ENCODE assay signal across 15 cellular contexts in the genomic region with DNA sequence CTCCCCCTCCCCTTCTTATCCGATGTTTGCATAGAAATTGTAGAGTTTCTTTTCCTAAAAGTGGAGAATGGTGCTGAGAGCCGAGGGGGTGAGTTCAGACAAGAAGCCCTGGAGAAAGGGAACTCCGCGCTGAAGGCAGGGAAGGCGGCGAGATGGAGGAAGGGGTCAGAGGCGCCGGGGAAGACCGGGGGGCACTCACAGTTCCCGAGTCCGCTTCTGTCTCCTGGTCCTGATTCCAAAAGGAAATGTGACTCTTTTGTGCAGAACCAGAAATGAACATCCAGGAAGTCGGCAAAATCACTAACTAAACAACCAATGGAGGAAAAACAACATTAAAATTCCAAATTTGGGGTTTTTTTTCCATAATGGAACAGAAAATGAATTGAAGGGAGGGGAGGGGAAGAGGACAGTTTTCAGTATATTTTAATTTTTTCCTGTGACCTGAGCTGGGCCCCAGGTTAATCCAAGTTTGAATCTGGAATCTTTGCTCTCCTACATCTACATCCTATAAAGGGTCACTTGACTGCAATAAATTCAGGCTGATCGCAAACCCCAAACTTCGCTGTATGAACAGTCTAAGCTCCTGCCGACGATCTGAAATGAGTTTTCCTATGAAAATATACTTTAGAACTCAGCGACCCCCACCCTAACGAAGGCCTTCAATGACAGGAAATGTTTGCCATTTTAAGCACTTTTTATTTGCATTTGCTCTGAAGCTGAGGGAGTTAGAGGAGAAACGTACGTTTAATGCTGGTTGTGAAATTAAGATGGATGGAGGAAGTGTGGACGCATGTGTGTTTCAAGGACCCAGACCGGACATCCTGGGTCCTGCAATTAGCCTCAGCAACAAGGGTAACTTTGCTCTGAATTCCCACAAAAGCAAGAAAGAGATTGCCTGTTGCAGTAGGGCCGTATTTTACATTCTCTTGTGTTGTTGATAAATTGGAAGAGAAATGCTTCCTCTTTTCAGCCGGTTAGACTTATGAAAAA.
A peak's percentile ranks its signal among the peaks of the same experiment; 100 is the strongest.
DNase-seq lines count a peak whose midpoint lies in the region; ATAC-seq and TF ChIP-seq lines count a peak whose summit lies in the region.
"Had no signal": no experiment of that assay in that cellular context is flagged by ENCODE, and none has a peak within 500 bp of the region (broad histone marks: within the 10 kb centered on the region; RNA-seq: fewer than 3 reads in every experiment).

No MANE protein-coding gene starts in this region.

- ATAC-seq in aorta (ENCODE audit: low FRiP score) (no peak), GM18519 (IDR thresholded peaks at IDR 0.05; ENCODE audit: low FRiP score, unreplicated experiment) (no peak), HG03139 (IDR thresholded peaks at IDR 0.05; ENCODE audit: unreplicated experiment) (no peak), HG02642 (IDR thresholded peaks at IDR 0.05; ENCODE audit: poor library complexity, unreplicated experiment) (no peak)
- ATAC-seq: activated CD8-positive, alpha-beta T cell treated with anti-CD3 and anti-CD28 coated beads, Interleukin-2, amount 10 ng/mL, durations not matched to agents 7 days and 5 days; body of pancreas; foreskin keratinocyte; SK-N-SH treated with all-trans-retinoic acid at 6 μM for 48 hours had no signal

- DNase-seq in NAMALWA (ENCODE audit: low spot score) (peak; percentile 69), astrocyte of the spinal cord (ENCODE audit: low read depth, low spot score) (peak; percentile 37), mesendoderm (no peak), aorta (no peak)
- DNase-seq: activated CD8-positive, alpha-beta T cell treated with anti-CD3 and anti-CD28 coated beads, Interleukin-2, amount 10 ng/mL, durations not matched to agents 7 days and 5 days; body of pancreas; CD4-positive, alpha-beta memory T cell; effector memory CD4-positive, alpha-beta T cell; foreskin keratinocyte; NCI-H2171 treated with DMSO at 0.1 percent for 48 hours had no signal

- H3K4me1 ChIP-seq in mesendoderm (ENCODE audit: control insufficient read depth, low read depth, low read length), result no peaks in the 10 kb centered on the region
- H3K4me1 ChIP-seq in aorta (ENCODE audit: control insufficient read depth in 1 of 2, insufficient read depth in 2 of 2, low read length in 2 of 2), result no peaks in the 10 kb centered on the region
- H3K4me1 ChIP-seq: foreskin keratinocyte, prostate gland had no signal

- H3K27me3 ChIP-seq in mesendoderm (ENCODE audit: insufficient read depth, low read length, poor library complexity), result no peaks in the 10 kb centered on the region
- no peaks in the 10 kb centered on the region for H3K27me3 ChIP-seq in aorta (ENCODE audit: control insufficient read depth in 1 of 2, insufficient read depth in 2 of 2, low read length in 1 of 2)
- H3K27me3 ChIP-seq: body of pancreas had no signal

- H2BK15ac ChIP-seq in mesendoderm (replicated peaks; ENCODE audit: low read depth), result no peak overlapping the region

- no peak overlapping the region for H2BK5ac ChIP-seq in mesendoderm (ENCODE audit: low read length)

- H3K79me2 ChIP-seq in mesendoderm (ENCODE audit: control insufficient read depth, insufficient read depth, low read length), result no peaks in the 10 kb centered on the region

- peak overlapping the region; percentile 30 for H3K56ac ChIP-seq in mesendoderm (ENCODE audit: low read length)

- peak overlapping the region; percentile 11 for H3K9ac ChIP-seq in mesendoderm (ENCODE audit: low read length)

- in situ Hi-C loops in astrocyte of the spinal cord (cut with HindIII; ENCODE audit: low sequenced_read_pairs), result loop anchor here (25.0 kb wide), 1 partner anchor 503 kb away; a partner anchor contains a TSS

- H3K79me1 ChIP-seq in mesendoderm (ENCODE audit: low read length), result no peaks in the 10 kb centered on the region

- no peak overlapping the region for H3K18ac ChIP-seq in mesendoderm (ENCODE audit: low read length)

- H3K36me3 ChIP-seq in mesendoderm (ENCODE audit: control insufficient read depth, insufficient read depth, low read length) (no peaks in the 10 kb centered on the region), aorta (ENCODE audit: control insufficient read depth in 1 of 2, insufficient read depth in 2 of 2, low read length in 1 of 2) (no peaks in the 10 kb centered on the region)
- H3K36me3 ChIP-seq: prostate gland had no signal

- H3K4me3 ChIP-seq in astrocyte of the spinal cord (ENCODE audit: low read depth, low read length), result peak overlapping the region; percentile 31
- no peak overlapping the region for H3K4me3 ChIP-seq in mesendoderm (ENCODE audit: low read length)
- peak overlapping the region; percentile 59 to 65 for H3K4me3 ChIP-seq in aorta (ENCODE audit: low read length in 2 of 2)
- H3K4me3 ChIP-seq: body of pancreas, prostate gland had no signal

- H4K8ac ChIP-seq in mesendoderm (ENCODE audit: low read depth, low read length), result no peak overlapping the region

- H3K27ac ChIP-seq in mesendoderm (ENCODE audit: low read depth, low read length), result no peak overlapping the region
- peak overlapping the region; percentile 73 to 96 for H3K27ac ChIP-seq in aorta (ENCODE audit: low read depth in 1 of 2, low read length in 2 of 2)
- H3K27ac ChIP-seq: body of pancreas, foreskin keratinocyte, prostate gland had no signal

- no peak overlapping the region for H2BK120ac ChIP-seq in mesendoderm (ENCODE audit: low read depth, low read length)

- H4K5ac ChIP-seq in mesendoderm (ENCODE audit: low read length), result peak overlapping the region; percentile 37

- no peak overlapping the region for H3K4ac ChIP-seq in mesendoderm (ENCODE audit: low read depth, low read length)

- WGBS in mesendoderm (ENCODE audit: extremely low coverage, insufficient coverage, low lambda C conversion rate), result no CpG with 5 or more reads among the region's 24 CpGs
- 1 to 5% methylated on average over 24 of the region's 24 CpGs for WGBS in aorta, 2 donors

- H3K9me3 ChIP-seq in aorta (ENCODE audit: control insufficient read depth, low read length), result no peaks in the 10 kb centered on the region
- H3K9me3 ChIP-seq: body of pancreas, prostate gland had no signal

- H3K4me2 ChIP-seq in mesendoderm (ENCODE audit: low read length), result no peak overlapping the region

- H3K23ac ChIP-seq in mesendoderm (ENCODE audit: low read length), result no peak overlapping the region

- no peak for TF ChIP-seq CTCF in astrocyte of the spinal cord (IDR thresholded peaks at IDR 0.05; ENCODE audit: low read depth, low read length)

- H2AK5ac ChIP-seq in mesendoderm (ENCODE audit: low read length), result no peak overlapping the region

- intact Hi-C loops in aorta (cut with DNase I), result loop anchor here (2.0 to 5.0 kb wide), 7 partner anchors 62 to 500 kb away; no protein-coding TSS in a partner anchor

Comparison
In these comparisons a context has a peak if more than half of its experiments do, and no peak if none do; other contexts are left out.
1. DNase-seq: peak in NAMALWA (single experiment) and astrocyte of the spinal cord (single experiment); none in mesendoderm (single experiment) and aorta (0 of 2).